2 cellular contexts compared by ENCODE assay signal in genomic region chrX:152861116-152861515, GRCh38.
TF ChIP-seq lines count a peak whose summit lies in the region.

No MANE protein-coding gene starts in this region.

TF ChIP-seq in IMR-90, 13 proteins besides CTCF, POLR2A, EP300 and RAD21 (continued from another document):
- TF ChIP-seq USF2 (IDR thresholded peaks at IDR 0.05; ENCODE audit: low read depth, low read length) (no peak), MAZ (IDR thresholded peaks at IDR 0.05; ENCODE audit: borderline replicate concordance, low read depth, low read length) (no peak)

TF ChIP-seq in SK-N-SH treated with all-trans-retinoic acid at 6 μM for 48 hours, 23 proteins besides CTCF, POLR2A, EP300 and RAD21 (continued from another document):
- TF ChIP-seq POU6F1 (CRISPR knock-in tag; IDR thresholded peaks at IDR 0.05; ENCODE audit: borderline replicate concordance, low read depth) (no peak), PPARA (CRISPR knock-in tag; IDR thresholded peaks at IDR 0.05; ENCODE audit: borderline replicate concordance) (no peak), TSHZ2 (CRISPR knock-in tag; IDR thresholded peaks at IDR 0.05) (no peak), ESRRG (CRISPR knock-in tag; IDR thresholded peaks at IDR 0.05) (no peak), PATZ1 (CRISPR knock-in tag; IDR thresholded peaks at IDR 0.05; ENCODE audit: borderline replicate concordance) (no peak), CREB5 (CRISPR knock-in tag; IDR thresholded peaks at IDR 0.05; ENCODE audit: low read depth) (no peak), BACH2 (CRISPR knock-in tag; IDR thresholded peaks at IDR 0.05; ENCODE audit: borderline replicate concordance) (no peak), ISL1 (CRISPR knock-in tag; IDR thresholded peaks at IDR 0.05) (no peak), GLIS3 (CRISPR knock-in tag; IDR thresholded peaks at IDR 0.05) (no peak), CSRNP3 (CRISPR knock-in tag; IDR thresholded peaks at IDR 0.05) (no peak), TCF4 (CRISPR knock-in tag; IDR thresholded peaks at IDR 0.05; ENCODE audit: borderline replicate concordance) (no peak)
